Comparison of ENCODE assay signal across 15 cellular contexts in genomic region chr17:16417399-16417798, GRCh38. TPM values are rescaled to one million over a fixed set of nuclear protein-coding genes. Genes with fewer than 3 reads are reported as not detected.
DNase-seq lines count a peak whose midpoint lies in the region; ATAC-seq and TF ChIP-seq lines count a peak whose summit lies in the region.
"Had no signal": no experiment of that assay in that cellular context is flagged by ENCODE, and none has a peak within 500 bp of the region (broad histone marks: within the 10 kb centered on the region; RNA-seq: fewer than 3 reads in every experiment).

No MANE protein-coding gene starts in this region.

- peaks cover 15% of the 10 kb centered on the region for H3K79me2 ChIP-seq in MM.1S (ENCODE audit: low read length)

- H3K4me2 ChIP-seq in MM.1S (ENCODE audit: low read depth, low read length) = no peak overlapping the region

- intact Hi-C loops in natural killer cell (cut with micrococcal nuclease) = loop anchor here (2.0 kb wide), 1 partner anchor 37 kb away; the partner anchor contains the start of gene UBB

- H3K4me1 ChIP-seq in MM.1S (ENCODE audit: low read length) = no peaks in the 10 kb centered on the region

- TF ChIP-seq CTCF in natural killer cell (IDR thresholded peaks at IDR 0.05) (no peak), MM.1S (IDR thresholded peaks at IDR 0.05; ENCODE audit: low read length) (no peak), brain microvascular endothelial cell (IDR thresholded peaks at IDR 0.05; ENCODE audit: low read depth, low read length, missing control alignments) (no peak)

- no peaks in the 10 kb centered on the region for H3K9me3 ChIP-seq in MM.1S (replicated peaks; ENCODE audit: insufficient read depth, low read length)
- H3K9me3 ChIP-seq: ovary had no signal

- no peaks in the 10 kb centered on the region for H3K36me3 ChIP-seq in MM.1S (replicated peaks; ENCODE audit: insufficient read depth, low read length)
- H3K36me3 ChIP-seq in brain microvascular endothelial cell (replicated peaks) = peaks cover 23% of the 10 kb centered on the region
- H3K36me3 ChIP-seq: ovary had no signal

- no peaks in the 10 kb centered on the region for H3K27me3 Mint-ChIP-seq in stimulated activated naive CD8-positive, alpha-beta T cell treated with anti-CD3 and anti-CD28 coated beads, Interleukin-15, Interleukin-2, amounts not matched to agents 100 ng/mL and 50 ng/mL, for 24 hours
- no peaks in the 10 kb centered on the region for H3K27me3 Mint-ChIP-seq in activated naive CD8-positive, alpha-beta T cell
- H3K27me3 Mint-ChIP-seq in natural killer cell (ENCODE audit: low read depth in 2 of 2) = no peaks in the 10 kb centered on the region
- H3K27me3 Mint-ChIP-seq: brain had no signal

- ATAC-seq in stimulated activated naive CD8-positive, alpha-beta T cell treated with anti-CD3 and anti-CD28 coated beads, Interleukin-15, Interleukin-2, amounts not matched to agents 100 U/mL and 50 U/mL, for 24 hours = no peak
- no peak for ATAC-seq in natural killer cell

- in situ Hi-C loops in brain microvascular endothelial cell (cut with HindIII; ENCODE audit: low pct_ligation_motif_present, low sequenced_read_pairs) = no loop called here

- H3K9me2 ChIP-seq in MM.1S (replicated peaks; ENCODE audit: insufficient read depth, low read length) = no peaks in the 10 kb centered on the region

- H3K27ac Mint-ChIP-seq in stimulated activated naive CD8-positive, alpha-beta T cell treated with anti-CD3 and anti-CD28 coated beads, Interleukin-15, Interleukin-2, amounts not matched to agents 100 ng/mL and 50 ng/mL, for 24 hours = peak overlapping the region; percentile 100
- H3K27ac Mint-ChIP-seq in activated naive CD8-positive, alpha-beta T cell = peak overlapping the region; percentile 99
- H3K27ac Mint-ChIP-seq in natural killer cell = peak overlapping the region; percentile 98 to 100
- H3K27ac Mint-ChIP-seq: brain had no signal

- no peak overlapping the region for H2AFZ ChIP-seq in MM.1S (ENCODE audit: low read length)

- no peak overlapping the region for H3K9ac ChIP-seq in MM.1S (ENCODE audit: low read length)

- H3K9me3 Mint-ChIP-seq in stimulated activated naive CD8-positive, alpha-beta T cell treated with anti-CD3 and anti-CD28 coated beads, Interleukin-15, Interleukin-2, amounts not matched to agents 100 ng/mL and 50 ng/mL, for 24 hours = no peaks in the 10 kb centered on the region
- no peaks in the 10 kb centered on the region for H3K9me3 Mint-ChIP-seq in activated naive CD8-positive, alpha-beta T cell (ENCODE audit: low read depth)
- H3K9me3 Mint-ChIP-seq in natural killer cell = no peaks in the 10 kb centered on the region
- H3K9me3 Mint-ChIP-seq: brain had no signal

- DNase-seq in stimulated activated naive CD8-positive, alpha-beta T cell treated with anti-CD3 and anti-CD28 coated beads, Interleukin-15, Interleukin-2, amounts not matched to agents 100 U/mL and 50 U/mL, for 24 hours = no peak
- DNase-seq in natural killer cell (no peak), inferior parietal cortex (ENCODE audit: extremely low spot score) (no peak), MM.1S (no peak), brain microvascular endothelial cell (no peak), kidney glomerular epithelial cell (lab: John Stamatoyannopoulos, UW) (no peak)
- DNase-seq: head of caudate nucleus; NCI-H1092 treated with DMSO at 0.1 percent for 48 hours; ovary; stimulated activated CD4-positive, alpha-beta T cell treated with anti-CD3 and anti-CD28 coated beads, Interleukin-15, amount 100 ng/mL, for 24 hours; T1000 had no signal

- H3K4me3 Mint-ChIP-seq in stimulated activated naive CD8-positive, alpha-beta T cell treated with anti-CD3 and anti-CD28 coated beads, Interleukin-15, Interleukin-2, amounts not matched to agents 100 ng/mL and 50 ng/mL, for 24 hours = peak overlapping the region; percentile 99
- peak overlapping the region; percentile 20 for H3K4me3 Mint-ChIP-seq in activated naive CD8-positive, alpha-beta T cell
- peak overlapping the region; percentile 98 for H3K4me3 Mint-ChIP-seq in natural killer cell
- H3K4me3 Mint-ChIP-seq: brain had no signal

- peaks cover 27% of the 10 kb centered on the region for H3K36me3 Mint-ChIP-seq in stimulated activated naive CD8-positive, alpha-beta T cell treated with anti-CD3 and anti-CD28 coated beads, Interleukin-15, Interleukin-2, amounts not matched to agents 100 ng/mL and 50 ng/mL, for 24 hours (ENCODE audit: low read depth)
- peaks cover 4% of the 10 kb centered on the region for H3K36me3 Mint-ChIP-seq in activated naive CD8-positive, alpha-beta T cell
- H3K36me3 Mint-ChIP-seq in natural killer cell = no peaks in the 10 kb centered on the region
- H3K36me3 Mint-ChIP-seq: brain had no signal

- peaks cover 57% of the 10 kb centered on the region for H3K4me1 Mint-ChIP-seq in stimulated activated naive CD8-positive, alpha-beta T cell treated with anti-CD3 and anti-CD28 coated beads, Interleukin-15, Interleukin-2, amounts not matched to agents 100 ng/mL and 50 ng/mL, for 24 hours (ENCODE audit: low read depth)
- peaks cover 52% of the 10 kb centered on the region for H3K4me1 Mint-ChIP-seq in activated naive CD8-positive, alpha-beta T cell (ENCODE audit: low read depth)
- H3K4me1 Mint-ChIP-seq in natural killer cell = peaks cover 52 to 63% of the 10 kb centered on the region in 2 donors

- H3F3A ChIP-seq in MM.1S (ENCODE audit: insufficient read depth, low read length) = no peaks in the 10 kb centered on the region

- H3K4me3 ChIP-seq in MM.1S (ENCODE audit: low read length) (no peak overlapping the region), brain microvascular endothelial cell (ENCODE audit: low read depth, low read length) (no peak overlapping the region)
- H3K4me3 ChIP-seq: lung, ovary had no signal

- H3K27ac ChIP-seq in MM.1S (ENCODE audit: low read length) = no peak overlapping the region
- no peak overlapping the region for H3K27ac ChIP-seq in brain microvascular endothelial cell

- no peaks in the 10 kb centered on the region for H3K27me3 ChIP-seq in MM.1S (replicated peaks; ENCODE audit: insufficient read depth, low read length)
- H3K27me3 ChIP-seq in brain microvascular endothelial cell (replicated peaks) = no peaks in the 10 kb centered on the region
- H3K27me3 ChIP-seq: ovary had no signal

- H4K20me1 ChIP-seq in MM.1S (ENCODE audit: insufficient read depth, low read length) = no peaks in the 10 kb centered on the region

RNA-seq across cellular contexts. Expression of gene TRPV2, which starts 2.0 kb away (rescaled TPM):
- total RNA-seq in natural killer cell = 100 to 1,000 TPM; 138 to 163 (median 147) TPM

RNA-seq across cellular contexts. Expression of gene UBB, which starts 36.5 kb away (rescaled TPM):
- total RNA-seq in natural killer cell = 1,000 to 10,000 TPM; 1,492 to 1,665 (median 1,530) TPM

Comparison
In these comparisons a context has a peak if more than half of its experiments do, and no peak if none do; other contexts are left out.
1. H3K4me3 Mint-ChIP-seq: peak in every context shown above with its lines; median percentile 99 in stimulated activated naive CD8-positive, alpha-beta T cell treated with anti-CD3 and anti-CD28 coated beads, Interleukin-15, Interleukin-2, amounts not matched to agents 100 ng/mL and 50 ng/mL, for 24 hours; 98 in natural killer cell; 20 in activated naive CD8-positive, alpha-beta T cell.